In genomic region chr3:123739146-123739545, GRCh38 we compare ENCODE assay signal across 13 cellular contexts.
"Had no signal": no experiment of that assay in that cellular context is flagged by ENCODE, and none has a peak within 500 bp of the region (broad histone marks: within the 10 kb centered on the region; RNA-seq: fewer than 3 reads in every experiment).

No MANE protein-coding gene starts in this region.

- ATAC-seq: activated naive CD8-positive, alpha-beta T cell treated with anti-CD3 and anti-CD28 coated beads, Interleukin-2, amount 50 U/mL, for 24 hours; natural killer cell treated with Interleukin-12 subunit alpha and Interleukin-12 subunit beta and Interleukin-15 and Interleukin-18, amount 100 ng/mL, for 72 hours; T-cell had no signal

- DNase-seq: activated CD4-positive, alpha-beta T cell treated with anti-CD3 and anti-CD28 coated beads for 48 hours; activated naive CD4-positive, alpha-beta T cell treated with Interleukin-2 at 50 U/mL for 16 hours; activated naive CD8-positive, alpha-beta T cell treated with anti-CD3 and anti-CD28 coated beads, Interleukin-2, amount 50 U/mL, for 24 hours; central memory CD4-positive, alpha-beta T cell; cortex of kidney; effector CD8-positive, alpha-beta T cell; occipital lobe; sigmoid colon; stimulated activated CD4-positive, alpha-beta T cell treated with anti-CD3 and anti-CD28 coated beads, Interleukin-12 subunit alpha, Interleukin-12 subunit beta, amount 100 ng/mL, for 4 hours; stimulated activated naive CD4-positive, alpha-beta T cell; substantia nigra; T-cell had no signal

- H3K4me3 ChIP-seq: sigmoid colon had no signal

- H3K36me3 ChIP-seq: sigmoid colon had no signal

- H3K27ac ChIP-seq: sigmoid colon had no signal

- H3K27me3 ChIP-seq: sigmoid colon had no signal

- H3K9me3 ChIP-seq: sigmoid colon had no signal
